In genomic region chr12:92133166-92133565, GRCh38 we compare ENCODE assay signal across 10 cellular contexts. TPM values are rescaled to one million over a fixed set of nuclear protein-coding genes. Genes with fewer than 3 reads are reported as not detected.
DNase-seq lines count a peak whose midpoint lies in the region; ATAC-seq and TF ChIP-seq lines count a peak whose summit lies in the region.
"Had no signal": no experiment of that assay in that cellular context is flagged by ENCODE, and none has a peak within 500 bp of the region (broad histone marks: within the 10 kb centered on the region; RNA-seq: fewer than 3 reads in every experiment).

No MANE protein-coding gene starts in this region.

- no peak overlapping the region for H2AFZ ChIP-seq in PC-9

- CTCF ChIA-PET in PC-9 (lab: Charles Lee), result no interaction called here

- no peak overlapping the region for H3K4me3 ChIP-seq in PC-9
- no peak overlapping the region for H3K4me3 ChIP-seq in fibroblast of the aortic adventitia (ENCODE audit: low read depth, low read length)
- peak overlapping the region in 3 of 8 donors; percentile 2 to 73 (median 14) for H3K4me3 ChIP-seq in spleen
- H3K4me3 ChIP-seq in esophagus muscularis mucosa, result no peak overlapping the region

- H3K79me2 ChIP-seq in PC-9 (ENCODE audit: low read depth), result peaks cover 100% of the 10 kb centered on the region

- ATAC-seq in GM19328 (IDR thresholded peaks at IDR 0.05; ENCODE audit: unreplicated experiment) (no peak), GM18870 (IDR thresholded peaks at IDR 0.05; ENCODE audit: unreplicated experiment) (no peak)

- H3K9me2 ChIP-seq in PC-9 (ENCODE audit: insufficient read depth), result no peaks in the 10 kb centered on the region

- TF ChIP-seq EP300 in esophagus muscularis mucosa (IDR thresholded peaks at IDR 0.05), result no peak

- H3K4me2 ChIP-seq in PC-9, result peak overlapping the region; percentile 4; the same call in 1 of the 2 replicates

- no peak for TF ChIP-seq CTCF in PC-9 (conservative IDR thresholded peaks at IDR 0.05)
- no peak for TF ChIP-seq CTCF in fibroblast of the aortic adventitia (IDR thresholded peaks at IDR 0.05; ENCODE audit: insufficient read depth, low read length)
- TF ChIP-seq CTCF in spleen (IDR thresholded peaks at IDR 0.05 in 8 of 11, conservative IDR thresholded peaks at IDR 0.05 in 3 of 11), result no peak
- no peak for TF ChIP-seq CTCF in esophagus muscularis mucosa (IDR thresholded peaks at IDR 0.05)

- TF ChIP-seq POLR2A in spleen (IDR thresholded peaks at IDR 0.05) (no peak), esophagus muscularis mucosa (IDR thresholded peaks at IDR 0.05; ENCODE audit: low read depth) (no peak)

- 0 to 17% (median 0%) methylated on average over 1 of the region's 1 CpG for WGBS in spleen, 5 donors
- 0% methylated on average over 1 of the region's 1 CpG for WGBS in esophagus muscularis mucosa

- POLR2A ChIA-PET in PC-9 (lab: Charles Lee; ENCODE audit: unreplicated experiment), result interaction anchor here (0.7 kb wide), 1 partner anchor 25 kb away, joined by 3 read pairs; no protein-coding TSS in a partner anchor

- H3K9me3 ChIP-seq in PC-9 (ENCODE audit: insufficient read depth, low read depth), result no peaks in the 10 kb centered on the region
- no peaks in the 10 kb centered on the region for H3K9me3 ChIP-seq in spleen
- H3K9me3 ChIP-seq in esophagus muscularis mucosa, result no peaks in the 10 kb centered on the region

- H3K36me3 ChIP-seq in PC-9 (ENCODE audit: low read depth) (peaks cover 31% of the 10 kb centered on the region), spleen (peaks cover 0 to 46% (median 0%) of the 10 kb centered on the region in 6 donors), esophagus muscularis mucosa (peaks cover 0 to 6% (median 0%) of the 10 kb centered on the region in 4 donors)

- peaks cover 51% of the 10 kb centered on the region for H3K4me1 ChIP-seq in PC-9 (replicated peaks; ENCODE audit: insufficient read depth)
- peaks cover 44 to 100% (median 84%) of the 10 kb centered on the region in 6 donors for H3K4me1 ChIP-seq in spleen
- H3K4me1 ChIP-seq in esophagus muscularis mucosa, result peaks cover 60 to 78% (median 77%) of the 10 kb centered on the region in 4 donors

- H4K20me1 ChIP-seq in PC-9 (ENCODE audit: insufficient read depth), result no peaks in the 10 kb centered on the region; the same call in 1 of the 2 replicates

- H3F3A ChIP-seq in PC-9 (ENCODE audit: insufficient read depth, low read depth), result peaks cover 31% of the 10 kb centered on the region; the same call in 1 of the 2 replicates

- DNase-seq in NCI-H2107 treated with DMSO at 0.1 percent for 48 hours (lab: John Stamatoyannopoulos, UW; ENCODE audit: unreplicated experiment) (peak; percentile 26), NCI-H2107 (lab: John Stamatoyannopoulos, UW) (no peak), PC-9 (no peak), fibroblast of the aortic adventitia (ENCODE audit: low read depth) (peak; percentile 83), spleen (no peak), esophagus muscularis mucosa (ENCODE audit: extremely low spot score) (no peak)
- DNase-seq: 8988T; stimulated activated CD4-positive, alpha-beta T cell treated with anti-CD3 and anti-CD28 coated beads, Interleukin-4, amount 100 ng/mL, for 1 hour had no signal

- no peak overlapping the region for H3K27ac ChIP-seq in PC-9
- peak overlapping the region in 7 of 8 donors; percentile 76 to 100 (median 100) for H3K27ac ChIP-seq in spleen
- peak overlapping the region in 1 of 4 donors; percentile 7 for H3K27ac ChIP-seq in esophagus muscularis mucosa (replicated peaks in 1 of 4)

- no peaks in the 10 kb centered on the region for H3K27me3 ChIP-seq in PC-9 (ENCODE audit: insufficient read depth, low read depth)
- H3K27me3 ChIP-seq in spleen (replicated peaks in 1 of 7), result no peaks in the 10 kb centered on the region
- no peaks in the 10 kb centered on the region for H3K27me3 ChIP-seq in esophagus muscularis mucosa

- intact Hi-C loops in PC-9 (cut with micrococcal nuclease; ENCODE audit: unreplicated experiment), result no loop called here
- intact Hi-C loops in spleen (cut with DNase I; ENCODE audit: low total_unique reads), result loop anchor here (10.0 kb wide), 2 partner anchors 98 to 558 kb away; no protein-coding TSS in a partner anchor
- intact Hi-C loops in esophagus muscularis mucosa (cut with DNase I), result no loop called here

- no TSS peak for BruUV-seq in PC-9 (replicated peaks; lab: Mats Ljungman, UMichigan)

RNA-seq across cellular contexts. Expression of gene BTG1, which starts 12.5 kb away (rescaled TPM):
- total RNA-seq in PC-9 (2021) (72.4 and 111 TPM in 2 replicates), fibroblast of the aortic adventitia (ENCODE audit: low replicate concordance) (10.5 and 16.8 TPM in 2 replicates), spleen (100 to 1,000 TPM; 171 to 358 (median 256) TPM), esophagus muscularis mucosa (10 to 100 TPM; 40.6 to 66.4 (median 43.1) TPM)
- 100 to 1,000 TPM; 122 to 228 (median 132) TPM for polyA plus RNA-seq in spleen

Comparison
In these comparisons a context has a peak if more than half of its experiments do, and no peak if none do; other contexts are left out.
1. DNase-seq: peak in NCI-H2107 treated with DMSO at 0.1 percent for 48 hours (single experiment) and fibroblast of the aortic adventitia (single experiment); none in NCI-H2107 (single experiment), PC-9 (0 of 2), spleen (single experiment) and esophagus muscularis mucosa (single experiment).